Comparison of ENCODE assay signal across 1 cellular context in genomic region chr3:42544492-42545283, GRCh38.
TF ChIP-seq lines count a peak whose summit lies in the region.

No MANE protein-coding gene starts in this region.

TF ChIP-seq in HepG2, 621 proteins besides CTCF, POLR2A, EP300 and RAD21 (continued from another document):
- TF ChIP-seq ARID4A (CRISPR knock-in tag; IDR thresholded peaks at IDR 0.05; ENCODE audit: borderline replicate concordance): peak; percentile 37; the same call in 1 of the 2 replicates
- TF ChIP-seq ZNF276 (CRISPR knock-in tag; IDR thresholded peaks at IDR 0.05; ENCODE audit: low read depth): no peak
- TF ChIP-seq PHF20 (CRISPR knock-in tag; IDR thresholded peaks at IDR 0.05): no peak
- TF ChIP-seq SRF (IDR thresholded peaks at IDR 0.05; ENCODE audit: low read depth, low read length): no peak
- no peak for TF ChIP-seq WIZ (CRISPR knock-in tag; IDR thresholded peaks at IDR 0.05)
- TF ChIP-seq ZGPAT (CRISPR knock-in tag; IDR thresholded peaks at IDR 0.05): 0 out of 2 replicates have a peak, but pooled peaks have one; percentile 28
- no peak for TF ChIP-seq ZNF317 (CRISPR knock-in tag; IDR thresholded peaks at IDR 0.05)
- TF ChIP-seq HIVEP1 (CRISPR knock-in tag; IDR thresholded peaks at IDR 0.05): no peak
- TF ChIP-seq DRAP1 (CRISPR knock-in tag; IDR thresholded peaks at IDR 0.05): no peak
- TF ChIP-seq ZNF343 (CRISPR knock-in tag; IDR thresholded peaks at IDR 0.05): no peak
- TF ChIP-seq ZNF792 (CRISPR knock-in tag; IDR thresholded peaks at IDR 0.05): no peak
- no peak for TF ChIP-seq PAWR (CRISPR knock-in tag; IDR thresholded peaks at IDR 0.05; ENCODE audit: borderline replicate concordance)
